ENCODE assay signal across 16 cellular contexts in genomic region chr19:8767257-8767656, GRCh38. TPM values are rescaled to one million over a fixed set of nuclear protein-coding genes. Genes with fewer than 3 reads are reported as not detected.
"Had no signal": no experiment of that assay in that cellular context is flagged by ENCODE, and none has a peak within 500 bp of the region (broad histone marks: within the 10 kb centered on the region; RNA-seq: fewer than 3 reads in every experiment).

No MANE protein-coding gene starts in this region.

RNA-seq across cellular contexts. Expression of gene OR2Z1, which starts 45.8 kb away (rescaled TPM):
- total RNA-seq: naive thymus-derived CD8-positive, alpha-beta T cell; occipital lobe; osteoblast; pancreas; posterior vena cava; prostate gland; pulmonary artery endothelial cell; right atrium auricular region; sciatic nerve; smooth muscle cell; spleen; transverse colon; ureter; vagina had no signal
- polyA plus RNA-seq: naive thymus-derived CD8-positive, alpha-beta T cell; neural cell; pancreas; smooth muscle cell; spleen; thymus had no signal
